In the genomic region with DNA sequence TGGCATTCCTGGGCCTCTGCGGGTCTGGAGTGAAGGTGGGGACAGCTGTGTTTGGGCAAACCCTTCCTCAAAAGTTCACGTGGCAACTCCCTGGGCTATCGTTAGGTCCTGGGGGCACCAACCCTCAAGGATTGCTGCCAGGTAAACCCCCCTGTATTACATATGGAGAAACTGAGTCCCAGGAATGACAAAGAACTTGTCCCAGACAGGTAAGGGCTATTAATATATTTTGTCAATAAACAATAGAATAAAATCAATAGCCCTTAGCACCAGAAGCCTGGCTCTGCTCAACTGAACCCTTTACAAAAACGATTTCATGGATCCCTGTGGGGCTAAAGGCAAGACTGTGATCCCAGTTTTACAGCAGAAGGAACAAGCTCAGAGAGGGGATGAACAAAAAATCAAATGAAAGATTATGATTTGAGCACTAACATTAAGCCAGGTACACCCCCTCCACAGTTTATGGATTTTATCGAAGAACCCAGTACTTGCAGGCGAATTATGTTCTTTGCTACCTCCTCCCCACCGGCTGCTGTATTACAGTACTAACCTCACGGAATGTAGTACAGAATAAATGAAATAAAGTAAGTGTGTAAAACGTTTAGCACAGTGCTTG, we compare ENCODE assay signal across 10 cellular contexts. TPM values are rescaled to one million over a fixed set of nuclear protein-coding genes. Genes with fewer than 3 reads are reported as not detected.
DNase-seq lines count a peak whose midpoint lies in the region; ATAC-seq and TF ChIP-seq lines count a peak whose summit lies in the region.
"Had no signal": no experiment of that assay in that cellular context is flagged by ENCODE, and none has a peak within 500 bp of the region (broad histone marks: within the 10 kb centered on the region; RNA-seq: fewer than 3 reads in every experiment).

No MANE protein-coding gene starts in this region.

- H3K9ac ChIP-seq in HUES48 (ENCODE audit: low read depth, low read length) (peak overlapping the region; percentile 58; the same call in 1 of the 2 replicates), colonic mucosa (ENCODE audit: low read depth in 2 of 2, low read length in 2 of 2) (peak overlapping the region; percentile 98 to 99), muscle layer of colon (ENCODE audit: low read length) (no peak overlapping the region)

- H3K27me3 Mint-ChIP-seq in activated T-cell treated with anti-CD3 and anti-CD28 coated beads, Interleukin-2, amount 50 U/mL, for 4 hours (ENCODE audit: low read depth), result peaks cover 51% of the 10 kb centered on the region

- no peaks in the 10 kb centered on the region for H3K27me3 ChIP-seq in HUES48 (ENCODE audit: control insufficient read depth, insufficient read depth, low read length)
- H3K27me3 ChIP-seq in colonic mucosa, result no peaks in the 10 kb centered on the region
- no peaks in the 10 kb centered on the region for H3K27me3 ChIP-seq in muscle layer of colon (ENCODE audit: control insufficient read depth in 1 of 2, insufficient read depth in 2 of 2, low read length in 2 of 2)

- H3K27ac ChIP-seq in HUES48 (ENCODE audit: low read depth, low read length) (peak overlapping the region; percentile 98), colonic mucosa (peak overlapping the region; percentile 77), muscle layer of colon (ENCODE audit: low read depth, low read length) (peak overlapping the region; percentile 42)

- H3K4me1 ChIP-seq in HUES48 (ENCODE audit: control insufficient read depth, insufficient read depth, low read length), result peaks cover 37% of the 10 kb centered on the region
- peaks cover 9% of the 10 kb centered on the region for H3K4me1 ChIP-seq in colonic mucosa
- peaks cover 20% of the 10 kb centered on the region for H3K4me1 ChIP-seq in muscle layer of colon (ENCODE audit: insufficient read depth, low read length)

- H3K36me3 Mint-ChIP-seq in activated T-cell treated with anti-CD3 and anti-CD28 coated beads, Interleukin-2, amount 50 U/mL, for 4 hours (ENCODE audit: insufficient read depth), result no peaks in the 10 kb centered on the region

- intact Hi-C loops in colonic mucosa (cut with DNase I), result no loop called here

- DNase-seq in AG10803 (ENCODE audit: low read depth) (no peak), colonic mucosa (no peak), GOT3 (lab: John Stamatoyannopoulos, UW) (no peak)
- DNase-seq in activated CD4-positive, alpha-beta T cell treated with anti-CD3 and anti-CD28 coated beads, Interleukin-2, amount 50 U/mL, for 4 hours, result no peak
- no peak for DNase-seq in activated T-cell treated with anti-CD3 and anti-CD28 coated beads, Interleukin-2, amount 50 U/mL, for 4 hours
- DNase-seq: activated effector memory CD4-positive, alpha-beta T cell treated with anti-CD3 and anti-CD28 coated beads, Interleukin-2, amount 50 U/mL, for 16 hours; stimulated activated naive CD8-positive, alpha-beta T cell treated with anti-CD3 and anti-CD28 coated beads, Interleukin-15, amount 100 ng/mL, for 72 hours had no signal

- no peak overlapping the region for H3K4me3 Mint-ChIP-seq in activated T-cell treated with anti-CD3 and anti-CD28 coated beads, Interleukin-2, amount 50 U/mL, for 4 hours
- H3K4me3 Mint-ChIP-seq: stimulated activated naive CD8-positive, alpha-beta T cell treated with anti-CD3 and anti-CD28 coated beads, Interleukin-15, amount 100 ng/mL, for 72 hours had no signal

- ATAC-seq in HG03095 (IDR thresholded peaks at IDR 0.05; ENCODE audit: unreplicated experiment), result no peak
- no peak for ATAC-seq in activated T-cell treated with anti-CD3 and anti-CD28 coated beads, Interleukin-2, amount 50 U/mL, for 4 hours
- ATAC-seq: stimulated activated naive CD8-positive, alpha-beta T cell treated with anti-CD3 and anti-CD28 coated beads, Interleukin-15, amount 100 ng/mL, for 72 hours had no signal

- H3K36me3 ChIP-seq in HUES48 (ENCODE audit: control insufficient read depth, insufficient read depth, low read length) (peaks cover 9% of the 10 kb centered on the region; the same call in 1 of the 2 replicates), colonic mucosa (no peaks in the 10 kb centered on the region), muscle layer of colon (ENCODE audit: insufficient read depth, low read length) (no peaks in the 10 kb centered on the region)

- H3K9me3 Mint-ChIP-seq in activated T-cell treated with anti-CD3 and anti-CD28 coated beads, Interleukin-2, amount 50 U/mL, for 4 hours, result no peaks in the 10 kb centered on the region
- H3K9me3 Mint-ChIP-seq: stimulated activated naive CD8-positive, alpha-beta T cell treated with anti-CD3 and anti-CD28 coated beads, Interleukin-15, amount 100 ng/mL, for 72 hours had no signal

- H3K9me3 ChIP-seq in HUES48 (ENCODE audit: control insufficient read depth, insufficient read depth, low read length), result no peaks in the 10 kb centered on the region
- no peaks in the 10 kb centered on the region for H3K9me3 ChIP-seq in colonic mucosa
- no peaks in the 10 kb centered on the region for H3K9me3 ChIP-seq in muscle layer of colon (ENCODE audit: low read length)

- H3K4me3 ChIP-seq in AG10803 (ENCODE audit: low read length), result peak overlapping the region; percentile 96
- H3K4me3 ChIP-seq in HUES48 (ENCODE audit: low read depth, low read length), result peak overlapping the region; percentile 90
- H3K4me3 ChIP-seq in colonic mucosa, result no peak overlapping the region
- H3K4me3 ChIP-seq in muscle layer of colon (ENCODE audit: low read depth in 1 of 2, low read length in 2 of 2), result peak overlapping the region in 1 of 2 donors; percentile 83

- peaks cover 21% of the 10 kb centered on the region for H3K4me1 Mint-ChIP-seq in activated T-cell treated with anti-CD3 and anti-CD28 coated beads, Interleukin-2, amount 50 U/mL, for 4 hours (ENCODE audit: low read depth)

- TF ChIP-seq CTCF in AG10803 (conservative IDR thresholded peaks at IDR 0.05; ENCODE audit: low read length), result no peak
- no peak for TF ChIP-seq CTCF in colonic mucosa (IDR thresholded peaks at IDR 0.05)

RNA-seq across cellular contexts. Expression of gene ID1, which starts 2.7 kb away (rescaled TPM):
- 100 to 1,000 TPM; 134 to 179 TPM for total RNA-seq in colonic mucosa
- 1 to 10 TPM; 1.4 to 1.6 (median 1.5) TPM for total RNA-seq in activated T-cell treated with anti-CD3 and anti-CD28 coated beads, Interleukin-2, amount 50 U/mL, for 4 hours

RNA-seq across cellular contexts. Expression of gene COX4I2, which starts 30.0 kb away (rescaled TPM):
- under 1 TPM in 1 of 2 donors, not detected in 1; 0.52 TPM for total RNA-seq in colonic mucosa
- total RNA-seq in activated T-cell treated with anti-CD3 and anti-CD28 coated beads, Interleukin-2, amount 50 U/mL, for 4 hours, result not detected

Comparison
In these comparisons a context has a peak if more than half of its experiments do, and no peak if none do; other contexts are left out.
1. H3K27ac ChIP-seq: peak in every context shown above with its lines; median percentile 98 in HUES48; 77 in colonic mucosa; 42 in muscle layer of colon.
2. RNA of gene ID1, which starts 2.7 kb away (total RNA-seq): 134 to 179 TPM in colonic mucosa; 1.4 to 1.6 TPM in activated T-cell treated with anti-CD3 and anti-CD28 coated beads, Interleukin-2, amount 50 U/mL, for 4 hours; every median in the first group is over 10 times any median in the second.